Comparison of ENCODE assay signal across 8 cellular contexts in genomic region chr20:4812641-4813075, GRCh38. TPM values are rescaled to one million over a fixed set of nuclear protein-coding genes. Genes with fewer than 3 reads are reported as not detected.
DNase-seq lines count a peak whose midpoint lies in the region; ATAC-seq and TF ChIP-seq lines count a peak whose summit lies in the region.

No MANE protein-coding gene starts in this region.

- H3K9me3 ChIP-seq in gastrocnemius medialis (no peaks in the 10 kb centered on the region), mesenchymal stem cell (ENCODE audit: control insufficient read depth, low read length) (no peaks in the 10 kb centered on the region)

- H3K4me3 ChIP-seq in gastrocnemius medialis (no peak overlapping the region), mesenchymal stem cell (ENCODE audit: insufficient read depth in 1 of 2, low read depth in 1 of 2, low read length in 2 of 2) (no peak overlapping the region)

- intact Hi-C loops in gastrocnemius medialis (cut with DNase I; ENCODE audit: low total_unique reads) = no loop called here

- H3K27me3 ChIP-seq in gastrocnemius medialis (no peaks in the 10 kb centered on the region), mesenchymal stem cell (ENCODE audit: control insufficient read depth in 1 of 2, insufficient read depth in 1 of 2, low read length in 2 of 2) (peaks cover 5 to 33% of the 10 kb centered on the region in 2 experiments)

- TF ChIP-seq POLR2A in gastrocnemius medialis (IDR thresholded peaks at IDR 0.05) = no peak

- H2AFZ ChIP-seq in mesenchymal stem cell (ENCODE audit: low read depth, low read length) = no peak overlapping the region

- H3K4ac ChIP-seq in mesenchymal stem cell (ENCODE audit: low read depth in 1 of 2, low read length in 2 of 2) = no peak overlapping the region

- H3K79me1 ChIP-seq in mesenchymal stem cell (replicated peaks; ENCODE audit: low read length, poor library complexity, severe bottlenecking) = no peaks in the 10 kb centered on the region

- no peak overlapping the region for H3K9ac ChIP-seq in mesenchymal stem cell (ENCODE audit: low read length)

- no peak overlapping the region for H2BK12ac ChIP-seq in mesenchymal stem cell (ENCODE audit: low read length in 2 of 2)

- H4K8ac ChIP-seq in mesenchymal stem cell (ENCODE audit: low read length) = no peak overlapping the region

- H3K36me3 ChIP-seq in gastrocnemius medialis (no peaks in the 10 kb centered on the region), mesenchymal stem cell (ENCODE audit: control insufficient read depth in 1 of 2, insufficient read depth in 2 of 2, low read depth in 1 of 2, low read length in 2 of 2) (no peaks in the 10 kb centered on the region)

- 76% methylated on average over 6 of the region's 7 CpGs for WGBS in mesenchymal stem cell

- H3K4me1 ChIP-seq in gastrocnemius medialis (peaks cover 0 to 6% of the 10 kb centered on the region in 2 donors), mesenchymal stem cell (ENCODE audit: control insufficient read depth, insufficient read depth, low read depth, low read length) (peaks cover 21% of the 10 kb centered on the region)

- no peak overlapping the region for H2BK5ac ChIP-seq in mesenchymal stem cell (ENCODE audit: low read depth, low read length, poor library complexity, severe bottlenecking)

- no peak overlapping the region for H3K14ac ChIP-seq in mesenchymal stem cell (ENCODE audit: low read length in 2 of 2)

- no peak overlapping the region for H4K91ac ChIP-seq in mesenchymal stem cell (ENCODE audit: low read length)

- DNase-seq in KBM-7 (peak; percentile 40), gastrocnemius medialis (no peak), mesenchymal stem cell (no peak), NCI-H146 treated with DMSO at 0.1 percent for 48 hours (lab: John Stamatoyannopoulos, UW; ENCODE audit: unreplicated experiment) (no peak), glomerular visceral epithelial cell (ENCODE audit: extremely low spot score) (no peak), dedifferentiated amniotic fluid mesenchymal stem cell (ENCODE audit: extremely low spot score) (no peak)

- peak; percentile 17 for ATAC-seq in GM18867 (IDR thresholded peaks at IDR 0.05; ENCODE audit: unreplicated experiment)
- ATAC-seq in gastrocnemius medialis = no peak

- no peak overlapping the region for H2BK15ac ChIP-seq in mesenchymal stem cell (ENCODE audit: low read depth, poor library complexity, severe bottlenecking)

- no peak overlapping the region for H2BK120ac ChIP-seq in mesenchymal stem cell (ENCODE audit: low read depth, low read length)

- H2AK5ac ChIP-seq in mesenchymal stem cell (ENCODE audit: low read length, severe bottlenecking) = no peak overlapping the region

- TF ChIP-seq CTCF in gastrocnemius medialis (IDR thresholded peaks at IDR 0.05 in 4 of 5, conservative IDR thresholded peaks at IDR 0.05 in 1 of 5) = no peak

- H3K27ac ChIP-seq in angular gyrus (ENCODE audit: low read depth, low read length) (peak overlapping the region; percentile 81), gastrocnemius medialis (peak overlapping the region in 3 of 4 donors; percentile 29 to 54 (median 31)), mesenchymal stem cell (ENCODE audit: low read length, poor library complexity, severe bottlenecking) (no peak overlapping the region)

- H3K23ac ChIP-seq in mesenchymal stem cell (ENCODE audit: low read length in 2 of 2) = no peak overlapping the region

- H3K4me2 ChIP-seq in mesenchymal stem cell (ENCODE audit: low read length, poor library complexity, severe bottlenecking) = no peak overlapping the region

- no peak overlapping the region for H3K18ac ChIP-seq in mesenchymal stem cell (ENCODE audit: low read depth in 1 of 2, low read length in 2 of 2)

- in situ Hi-C loops in KBM-7 (cut with MboI; ENCODE audit: low pct_unique_long_range_greater_than_20kb, low sequenced_read_pairs) (no loop called here), gastrocnemius medialis (cut with MboI; ENCODE audit: low sequenced_read_pairs in 4 of 4) (no loop called here)

RNA-seq across cellular contexts. Expression of gene RASSF2, which starts 10.8 kb away (rescaled TPM):
- total RNA-seq in gastrocnemius medialis = 1 to 10 TPM in 3 of 4 donors, under 1 TPM in 1; 0.90 to 3.1 (median 2.6) TPM
- polyA plus RNA-seq in mesenchymal stem cell (2013, experiment 1 of 2) = 0.19 TPM
- 0.19 TPM for polyA plus RNA-seq in mesenchymal stem cell (2013, experiment 2 of 2)
